Comparison of ENCODE assay signal across 2 cellular contexts in genomic region chr19:45030825-45031224, GRCh38.
TF ChIP-seq lines count a peak whose summit lies in the region.

No MANE protein-coding gene starts in this region.

TF ChIP-seq in HepG2, 621 proteins besides CTCF, POLR2A, EP300 and RAD21:
- TF ChIP-seq HDAC1 (CRISPR knock-in tag; IDR thresholded peaks at IDR 0.05), result no peak
- peak; percentile 22; the same call in 1 of the 2 replicates for TF ChIP-seq ZNF768 (CRISPR knock-in tag; IDR thresholded peaks at IDR 0.05)

TF ChIP-seq in K562, 482 proteins besides CTCF, POLR2A, EP300 and RAD21:
- TF ChIP-seq ELF1 (tag; IDR thresholded peaks at IDR 0.05), result no peak
- TF ChIP-seq SAFB2 (IDR thresholded peaks at IDR 0.05; ENCODE audit: borderline replicate concordance, low read depth, low read length, severe bottlenecking), result no peak
- no peak for TF ChIP-seq NCOA4 (IDR thresholded peaks at IDR 0.05; ENCODE audit: partially characterized antibody)
- no peak for TF ChIP-seq ZNF764 (CRISPR knock-in tag; IDR thresholded peaks at IDR 0.05; ENCODE audit: low read depth)
- no peak for TF ChIP-seq SRSF3 (IDR thresholded peaks at IDR 0.05; ENCODE audit: insufficient read depth, low read length)
- TF ChIP-seq RBM25 (IDR thresholded peaks at IDR 0.05; ENCODE audit: low read depth, low read length, severe bottlenecking), result peak; percentile 78
- no peak for TF ChIP-seq SAP30 (IDR thresholded peaks at IDR 0.05; ENCODE audit: borderline replicate concordance, insufficient read depth, low read depth, low read length, poor library complexity, severe bottlenecking)
- TF ChIP-seq ZBTB26 (CRISPR knock-in tag; IDR thresholded peaks at IDR 0.05), result no peak
- TF ChIP-seq CEBPG (CRISPR knock-in tag; IDR thresholded peaks at IDR 0.05), result no peak
- no peak for TF ChIP-seq CEBPG (tag; conservative IDR thresholded peaks at IDR 0.05 in 1 of 2, IDR thresholded peaks at IDR 0.05 in 1 of 2)
- no peak for TF ChIP-seq MAFK (IDR thresholded peaks at IDR 0.05; ENCODE audit: low read length)
- no peak for TF ChIP-seq SMC3 (conservative IDR thresholded peaks at IDR 0.05; ENCODE audit: insufficient read depth, low read depth, low read length)
- TF ChIP-seq E2F8 (IDR thresholded peaks at IDR 0.05; ENCODE audit: low read depth, partially characterized antibody), result no peak
- TF ChIP-seq SIX5 (IDR thresholded peaks at IDR 0.05; ENCODE audit: borderline replicate concordance in 1 of 2, insufficient read depth in 1 of 2, low read depth in 1 of 2, low read length in 2 of 2), result no peak
- no peak for TF ChIP-seq TOE1 (IDR thresholded peaks at IDR 0.05; ENCODE audit: borderline replicate concordance)
- TF ChIP-seq TOE1 (CRISPR knock-in tag; IDR thresholded peaks at IDR 0.05; ENCODE audit: borderline replicate concordance, low read depth), result no peak
- TF ChIP-seq ZFP36 (IDR thresholded peaks at IDR 0.05; ENCODE audit: low read depth, low read length, partially characterized antibody), result peak; percentile 16
- no peak for TF ChIP-seq CEBPB (tag; IDR thresholded peaks at IDR 0.05)
- no peak for TF ChIP-seq GTF2F1 (IDR thresholded peaks at IDR 0.05; ENCODE audit: low read depth, low read length)
- no peak for TF ChIP-seq ZNF766 (CRISPR knock-in tag; conservative IDR thresholded peaks at IDR 0.05)
- TF ChIP-seq CHD4 (IDR thresholded peaks at IDR 0.05; ENCODE audit: insufficient read depth, insufficient replicate concordance, low read depth, low read length, poor library complexity, severe bottlenecking), result no peak
- no peak for TF ChIP-seq ZFP91 (CRISPR knock-in tag; IDR thresholded peaks at IDR 0.05)
- TF ChIP-seq MIER1 (IDR thresholded peaks at IDR 0.05; ENCODE audit: low read depth), result no peak
- TF ChIP-seq CUX1 (CRISPR knock-in tag; IDR thresholded peaks at IDR 0.05), result no peak
- no peak for TF ChIP-seq PHB (CRISPR knock-in tag; IDR thresholded peaks at IDR 0.05)
- TF ChIP-seq JUND (IDR thresholded peaks at IDR 0.05; ENCODE audit: borderline replicate concordance, low read depth, low read length), result no peak
- TF ChIP-seq JUND (tag; IDR thresholded peaks at IDR 0.05; ENCODE audit: borderline replicate concordance, low read depth, low read length), result no peak
- peak; percentile 51; the same call in 1 of the 2 replicates for TF ChIP-seq ZBTB33 (CRISPR knock-in tag; IDR thresholded peaks at IDR 0.05)
- no peak for TF ChIP-seq ZNF146 (CRISPR knock-in tag; IDR thresholded peaks at IDR 0.05; ENCODE audit: unreplicated experiment)
